1 cellular context compared by ENCODE assay signal in the genomic region with DNA sequence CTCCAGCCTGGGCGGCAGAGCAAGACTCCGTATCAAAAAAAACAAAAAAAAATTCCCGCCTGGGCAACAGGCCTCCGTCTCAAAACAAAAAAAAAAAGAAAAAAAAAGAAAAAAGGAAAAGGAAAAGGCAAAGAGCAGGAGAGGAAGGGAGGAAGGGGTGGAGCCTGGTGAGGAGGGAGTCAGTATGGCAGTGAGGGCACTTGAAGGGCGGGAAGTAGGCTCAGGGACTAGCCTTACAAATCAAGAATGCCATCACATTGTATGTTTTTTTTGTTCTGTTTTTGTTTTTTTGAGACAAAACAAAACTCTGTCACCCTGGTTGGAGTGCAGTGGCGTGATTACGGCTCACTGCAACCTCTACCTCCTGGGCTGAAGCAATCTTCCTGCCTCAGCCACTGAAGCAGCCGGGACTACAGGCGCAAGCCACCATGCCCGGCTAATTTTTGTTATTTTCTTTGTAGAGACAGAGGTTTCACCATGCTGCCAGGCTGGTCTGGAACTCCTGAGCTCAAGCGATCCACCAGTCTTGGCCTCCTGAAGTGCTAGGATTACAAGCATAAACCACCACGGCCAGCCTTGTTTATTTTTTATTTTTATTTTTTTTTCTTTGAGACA.
TF ChIP-seq lines count a peak whose summit lies in the region.

No MANE protein-coding gene starts in this region.

TF ChIP-seq in endothelial cell of umbilical vein, 7 proteins besides CTCF, POLR2A, EP300 and RAD21:
- TF ChIP-seq, protein P1, sequence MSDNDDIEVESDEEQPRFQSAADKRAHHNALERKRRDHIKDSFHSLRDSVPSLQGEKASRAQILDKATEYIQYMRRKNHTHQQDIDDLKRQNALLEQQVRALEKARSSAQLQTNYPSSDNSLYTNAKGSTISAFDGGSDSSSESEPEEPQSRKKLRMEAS (IDR thresholded peaks at IDR 0.05; ENCODE audit: insufficient read depth, insufficient read length): no peak
- TF ChIP-seq JUN (IDR thresholded peaks at IDR 0.05; ENCODE audit: borderline replicate concordance, insufficient read depth, insufficient read length, low read depth) (no peak), MYC (IDR thresholded peaks at IDR 0.05; ENCODE audit: low read depth, low read length) (no peak), GATA2 (IDR thresholded peaks at IDR 0.05; ENCODE audit: insufficient read depth, insufficient read length, low read depth, low read length) (no peak), POLR2AphosphoS5 (IDR thresholded peaks at IDR 0.05; ENCODE audit: insufficient read depth, low read depth, low read length) (no peak), EZH2 (IDR thresholded peaks at IDR 0.05; ENCODE audit: borderline replicate concordance, low read depth, low read length, severe bottlenecking) (no peak), FOS (IDR thresholded peaks at IDR 0.05; ENCODE audit: borderline replicate concordance, insufficient read depth, low read length) (no peak)
